ENCODE assay signal across 12 cellular contexts in the genomic region with DNA sequence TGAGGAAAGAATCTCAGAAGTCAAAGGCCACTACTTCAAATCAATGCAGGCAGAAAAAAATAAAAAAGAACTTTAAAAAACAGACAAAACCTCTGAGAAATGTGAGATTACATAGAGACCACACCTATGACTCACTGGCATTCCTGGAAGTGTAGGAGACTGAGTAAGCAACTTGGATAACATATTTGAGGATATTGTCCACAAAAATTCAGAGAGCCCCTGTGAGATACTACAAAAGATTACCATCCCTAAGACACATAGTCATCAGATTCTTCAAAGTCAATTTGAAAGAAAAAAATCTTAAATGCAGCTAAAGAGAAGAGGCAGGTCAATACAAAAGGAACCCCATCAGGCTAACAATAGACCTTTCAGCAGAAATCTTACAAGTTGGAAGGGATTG.
DNase-seq lines count a peak whose midpoint lies in the region; ATAC-seq and TF ChIP-seq lines count a peak whose summit lies in the region.
"Had no signal": no experiment of that assay in that cellular context is flagged by ENCODE, and none has a peak within 500 bp of the region (broad histone marks: within the 10 kb centered on the region; RNA-seq: fewer than 3 reads in every experiment).

No MANE protein-coding gene starts in this region.

- H3K4me3 ChIP-seq in AG04450 (ENCODE audit: low read depth, low read length) (no peak overlapping the region), HUES64 (ENCODE audit: low read length) (no peak overlapping the region), astrocyte of the spinal cord (ENCODE audit: low read depth, low read length) (no peak overlapping the region), ascending aorta (no peak overlapping the region)
- H3K4me3 ChIP-seq: BLaER1, psoas muscle had no signal

- intact Hi-C loops in ascending aorta (cut with DNase I): no loop called here

- DNase-seq in AG04450 (ENCODE audit: low read depth, low spot score): peak; percentile 82
- peak; percentile 94 for DNase-seq in astrocyte of the spinal cord (ENCODE audit: low read depth, low spot score)
- DNase-seq in iPS DF 4.7 (ENCODE audit: extremely low read depth, low spot score): peak; percentile 5
- no peak for DNase-seq in D341Med (ENCODE audit: low spot score)
- no peak for DNase-seq in ascending aorta (ENCODE audit: low spot score in 2 of 2)
- DNase-seq in NCI-H345 (lab: John Stamatoyannopoulos, UW): no peak
- DNase-seq: activated T-cell treated with anti-CD3 and anti-CD28 coated beads, Interleukin-2, amount 50 U/mL, for 1 hour; NCI-H2029 treated with DMSO at 0.1 percent for 48 hours; psoas muscle had no signal

- H3K36me3 ChIP-seq in HUES64 (ENCODE audit: insufficient read depth, low read length) (no peaks in the 10 kb centered on the region), ascending aorta (no peaks in the 10 kb centered on the region)
- H3K36me3 ChIP-seq: BLaER1 had no signal

- no peak for ATAC-seq in GM19035 (IDR thresholded peaks at IDR 0.05; ENCODE audit: unreplicated experiment)
- ATAC-seq: psoas muscle had no signal

- H3K9ac ChIP-seq in HUES64 (ENCODE audit: low read depth, low read length): peak overlapping the region; percentile 24; the same call in 1 of the 2 replicates
- H3K9ac ChIP-seq: BLaER1 had no signal

- H3K9me3 ChIP-seq in AG04450 (ENCODE audit: control insufficient read depth, insufficient read depth, low read length) (no peaks in the 10 kb centered on the region), HUES64 (ENCODE audit: insufficient read depth, low read depth, low read length) (peaks cover 14% of the 10 kb centered on the region; the same call in 1 of the 2 replicates), ascending aorta (no peaks in the 10 kb centered on the region)
- H3K9me3 ChIP-seq: BLaER1, psoas muscle had no signal

- H3K4me1 ChIP-seq in HUES64 (ENCODE audit: insufficient read depth, low read length) (peaks cover 8% of the 10 kb centered on the region; the same call in 1 of the 2 replicates), ascending aorta (no peaks in the 10 kb centered on the region)
- H3K4me1 ChIP-seq: BLaER1, psoas muscle had no signal

- CTCF ChIA-PET in AG04450 (lab: Charles Lee): interaction anchor here (1.1 kb wide), 2 partner anchors 15 to 24 kb away, joined by 3 to 4 read pairs; no protein-coding TSS in a partner anchor

- no peak overlapping the region for H3K27ac ChIP-seq in AG04450 (ENCODE audit: low read depth, low read length)
- H3K27ac ChIP-seq in HUES64 (ENCODE audit: low read depth, low read length): peak overlapping the region; percentile 71
- H3K27ac ChIP-seq in ascending aorta: no peak overlapping the region
- H3K27ac ChIP-seq: BLaER1, psoas muscle had no signal

- POLR2A ChIA-PET in AG04450 (lab: Yijun Ruan, JAX): interaction anchor here (0.8 to 2.0 kb wide), 3 partner anchors 15 to 448 kb away, joined by 4 to 11 read pairs (median 6); no protein-coding TSS in a partner anchor

- H3K27me3 ChIP-seq in AG04450 (ENCODE audit: control insufficient read depth, insufficient read depth, low read length) (no peaks in the 10 kb centered on the region), HUES64 (ENCODE audit: insufficient read depth, low read length) (no peaks in the 10 kb centered on the region), ascending aorta (no peaks in the 10 kb centered on the region)
- H3K27me3 ChIP-seq: BLaER1 had no signal

- TF ChIP-seq CTCF in AG04450 (IDR thresholded peaks at IDR 0.05; ENCODE audit: low read depth, low read length) (no peak), astrocyte of the spinal cord (IDR thresholded peaks at IDR 0.05; ENCODE audit: low read depth, low read length) (no peak), ascending aorta (IDR thresholded peaks at IDR 0.05) (no peak)

- in situ Hi-C loops in astrocyte of the spinal cord (cut with HindIII; ENCODE audit: low sequenced_read_pairs): no loop called here

Comparison
In these comparisons a context has a peak if more than half of its experiments do, and no peak if none do; other contexts are left out.
1. DNase-seq: peak in AG04450 (single experiment), astrocyte of the spinal cord (single experiment) and iPS DF 4.7 (single experiment); none in D341Med (single experiment), ascending aorta (0 of 2) and NCI-H345 (single experiment).